In genomic region chr6:15898693-15899092, GRCh38 we compare ENCODE assay signal across 1 cellular context.
TF ChIP-seq lines count a peak whose summit lies in the region.

No MANE protein-coding gene starts in this region.

TF ChIP-seq in K562, 482 proteins besides CTCF, POLR2A, EP300 and RAD21 (continued from another document):
- TF ChIP-seq, protein P1, sequence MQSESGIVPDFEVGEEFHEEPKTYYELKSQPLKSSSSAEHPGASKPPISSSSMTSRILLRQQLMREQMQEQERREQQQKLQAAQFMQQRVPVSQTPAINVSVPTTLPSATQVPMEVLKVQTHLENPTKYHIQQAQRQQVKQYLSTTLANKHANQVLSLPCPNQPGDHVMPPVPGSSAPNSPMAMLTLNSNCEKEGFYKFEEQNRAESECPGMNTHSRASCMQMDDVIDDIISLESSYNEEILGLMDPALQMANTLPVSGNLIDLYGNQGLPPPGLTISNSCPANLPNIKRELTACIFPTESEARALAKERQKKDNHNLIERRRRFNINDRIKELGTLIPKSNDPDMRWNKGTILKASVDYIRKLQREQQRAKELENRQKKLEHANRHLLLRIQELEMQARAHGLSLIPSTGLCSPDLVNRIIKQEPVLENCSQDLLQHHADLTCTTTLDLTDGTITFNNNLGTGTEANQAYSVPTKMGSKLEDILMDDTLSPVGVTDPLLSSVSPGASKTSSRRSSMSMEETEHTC (IDR thresholded peaks at IDR 0.05): no peak
- TF ChIP-seq SMARCA5 (IDR thresholded peaks at IDR 0.05): peak; percentile 79
- no peak for TF ChIP-seq NFE2 (IDR thresholded peaks at IDR 0.05; ENCODE audit: low read depth)
- TF ChIP-seq ADNP (tag; IDR thresholded peaks at IDR 0.05): peak; percentile 92
- peak; percentile 98 for TF ChIP-seq BCOR (IDR thresholded peaks at IDR 0.05)
- TF ChIP-seq MAZ (CRISPR knock-in tag; conservative IDR thresholded peaks at IDR 0.05 in 1 of 2, IDR thresholded peaks at IDR 0.05 in 1 of 2): no peak
- peak; percentile 91 for TF ChIP-seq CHD4 (IDR thresholded peaks at IDR 0.05; ENCODE audit: insufficient read depth, insufficient replicate concordance, low read depth, low read length, poor library complexity, severe bottlenecking)
- TF ChIP-seq ARHGAP35 (IDR thresholded peaks at IDR 0.05; ENCODE audit: partially characterized antibody): no peak
- TF ChIP-seq ARID4B (CRISPR knock-in tag; IDR thresholded peaks at IDR 0.05): no peak
- peak; percentile 86 for TF ChIP-seq HDAC2 (IDR thresholded peaks at IDR 0.05)
- no peak for TF ChIP-seq ZBTB33 (CRISPR knock-in tag; IDR thresholded peaks at IDR 0.05)
- TF ChIP-seq CBX1 (IDR thresholded peaks at IDR 0.05; ENCODE audit: low read depth): peak; percentile 40; the same call in 1 of the 2 replicates
- no peak for TF ChIP-seq RB1 (IDR thresholded peaks at IDR 0.05; ENCODE audit: low read depth)
- TF ChIP-seq KDM1A (IDR thresholded peaks at IDR 0.05): peak; percentile 80 to 92
- no peak for TF ChIP-seq ZBTB7A (IDR thresholded peaks at IDR 0.05; ENCODE audit: borderline replicate concordance, control insufficient read depth, low read depth, low read length)
- peak; percentile 98 for TF ChIP-seq RBM25 (IDR thresholded peaks at IDR 0.05; ENCODE audit: low read depth, low read length, severe bottlenecking)
- TF ChIP-seq SUPT5H (IDR thresholded peaks at IDR 0.05): no peak
- no peak for TF ChIP-seq U2AF2 (optimal IDR thresholded peaks at IDR 0.05; ENCODE audit: low read depth, low read length)
- TF ChIP-seq BRCA1 (IDR thresholded peaks at IDR 0.05): no peak
- TF ChIP-seq BRCA1 (CRISPR knock-in tag; IDR thresholded peaks at IDR 0.05): no peak
- peak in 1 of 2 experiments; percentile 80; a peak in 2 of 3 replicates for TF ChIP-seq CBX3 (IDR thresholded peaks at IDR 0.05; ENCODE audit: borderline replicate concordance in 1 of 2, low read length in 2 of 2)
- 0 out of 2 replicates have a peak, but pooled peaks have one; percentile 26 for TF ChIP-seq SP1 (CRISPR knock-in tag; IDR thresholded peaks at IDR 0.05)
- no peak for TF ChIP-seq KLF1 (tag; IDR thresholded peaks at IDR 0.05)
- no peak for TF ChIP-seq CTBP1 (IDR thresholded peaks at IDR 0.05; ENCODE audit: borderline replicate concordance)
- TF ChIP-seq ZC3H4 (CRISPR knock-in tag; IDR thresholded peaks at IDR 0.05; ENCODE audit: borderline replicate concordance): no peak
